In genomic region chr10:97445722-97446639, GRCh38 we compare ENCODE assay signal across 8 cellular contexts. TPM values are rescaled to one million over a fixed set of nuclear protein-coding genes. Genes with fewer than 3 reads are reported as not detected.
A peak's percentile ranks its signal among the peaks of the same experiment; 100 is the strongest.
DNase-seq lines count a peak whose midpoint lies in the region; ATAC-seq and TF ChIP-seq lines count a peak whose summit lies in the region.

Gene EXOSC1, minus strand, starts transcription at chr10:97446006. Its CDS starts 21 bp downstream, at chr10:97445985.
Gene ZDHHC16, plus strand, starts transcription at chr10:97446175. Its CDS starts 5,501 bp downstream, at chr10:97451676.

- peaks cover 14% of the 10 kb centered on the region for H3K36me3 ChIP-seq in CD8-positive, alpha-beta memory T cell (ENCODE audit: insufficient read depth, low read length)
- peaks cover 0 to 9% of the 10 kb centered on the region in 2 donors for H3K36me3 ChIP-seq in lung (ENCODE audit: control insufficient read depth in 2 of 2, insufficient read depth in 2 of 2, low read length in 2 of 2)

- H3K4me1 ChIP-seq in CD8-positive, alpha-beta memory T cell (ENCODE audit: insufficient read depth, low read length), result peaks cover 21% of the 10 kb centered on the region
- peaks cover 15% of the 10 kb centered on the region in 2 donors for H3K4me1 ChIP-seq in lung (ENCODE audit: control insufficient read depth in 2 of 2, insufficient read depth in 2 of 2, low read length in 2 of 2)

- POLR2A ChIA-PET in CD8-positive, alpha-beta memory T cell (lab: Charles Lee), result interaction anchor here (0.6 to 1.3 kb wide), 3 partner anchors 27 to 126 kb away, joined by 3 to 6 read pairs (median 5); partner anchors contain the start of genes FRAT1 and RRP12

- H3K9me3 Mint-ChIP-seq in CD8-positive, alpha-beta memory T cell, result no peaks in the 10 kb centered on the region

- ATAC-seq in GM19467 (IDR thresholded peaks at IDR 0.05; ENCODE audit: unreplicated experiment), result peak; percentile 96
- peak; percentile 97 for ATAC-seq in lung (ENCODE audit: insufficient read depth, low FRiP score)

- H3K27ac ChIP-seq in CD8-positive, alpha-beta memory T cell (ENCODE audit: low read depth, low read length), result peak within 1 kb of the TSS; percentile 67
- peak within 1 kb of the TSS; percentile 57 to 75 for H3K27ac ChIP-seq in lung (ENCODE audit: low read depth in 1 of 2, low read length in 1 of 2)

- DNase-seq in CD8-positive, alpha-beta memory T cell, result peak; percentile 81 to 92 (median 88)
- DNase-seq in HS-27A (ENCODE audit: low read depth) (peak; percentile 59), NK-92 (lab: John Stamatoyannopoulos, UW; ENCODE audit: unreplicated experiment) (peak; percentile 21), lung (ENCODE audit: low spot score) (peak; percentile 94)
- DNase-seq in activated CD8-positive, alpha-beta memory T cell treated with anti-CD3 and anti-CD28 coated beads for 1 hour (ENCODE audit: extremely low read depth in 1 of 2, low read depth in 1 of 2), result peak; percentile 59 to 76
- DNase-seq in effector CD8-positive, alpha-beta T cell (lab: John Stamatoyannopoulos, UW), result peak; percentile 80
- DNase-seq in stimulated activated CD4-positive, alpha-beta T cell treated with anti-CD3 and anti-CD28 coated beads, TNF-alpha, amount 100 ng/mL, for 4 hours (ENCODE audit: low read depth in 3 of 3), result peak; percentile 74 to 86 (median 85)

- H3K27ac Mint-ChIP-seq in CD8-positive, alpha-beta memory T cell, result peak within 1 kb of the TSS; percentile 52 to 96 (median 90)

- no peaks in the 10 kb centered on the region for H3K27me3 ChIP-seq in CD8-positive, alpha-beta memory T cell (ENCODE audit: insufficient read depth, low read length, poor library complexity, severe bottlenecking)
- H3K27me3 ChIP-seq in lung (ENCODE audit: control insufficient read depth, insufficient read depth), result no peaks in the 10 kb centered on the region

- WGBS in lung, 2 donors, result 0% methylated on average over 66 of the region's 66 CpGs

- peak within 1 kb of the TSS; percentile 98 to 100 (median 99) for H3K4me3 Mint-ChIP-seq in CD8-positive, alpha-beta memory T cell

- peaks cover 45 to 59% (median 53%) of the 10 kb centered on the region in 3 donors for H3K4me1 Mint-ChIP-seq in CD8-positive, alpha-beta memory T cell

- peaks cover 0 to 32% (median 6%) of the 10 kb centered on the region in 3 donors for H3K36me3 Mint-ChIP-seq in CD8-positive, alpha-beta memory T cell

- H3K27me3 Mint-ChIP-seq in CD8-positive, alpha-beta memory T cell, result no peaks in the 10 kb centered on the region

- peak within 1 kb of the TSS; percentile 78 for H3K4me3 ChIP-seq in CD8-positive, alpha-beta memory T cell (ENCODE audit: low read length)
- peak within 1 kb of the TSS; percentile 93 for H3K4me3 ChIP-seq in lung

- CTCF ChIA-PET in CD8-positive, alpha-beta memory T cell (lab: Charles Lee), result interaction anchor here (1.1 to 2.6 kb wide), 3 partner anchors 39 to 127 kb away, joined by 3 to 13 read pairs (median 3); partner anchors contain the start of genes FRAT1, MMS19 and UBTD1

- TF ChIP-seq CTCF in lung (IDR thresholded peaks at IDR 0.05; ENCODE audit: control extremely low read depth, extremely low read depth), result no peak

- no peaks in the 10 kb centered on the region for H3K9me3 ChIP-seq in CD8-positive, alpha-beta memory T cell (ENCODE audit: low read length)
- no peaks in the 10 kb centered on the region for H3K9me3 ChIP-seq in lung (ENCODE audit: control insufficient read depth in 2 of 2, insufficient read depth in 1 of 2, low read length in 1 of 2)

RNA-seq across cellular contexts. Expression of gene EXOSC1, which starts in this region (rescaled TPM):
- 10 to 100 TPM; 61.0 to 64.8 TPM for total RNA-seq in CD8-positive, alpha-beta memory T cell
- 83.0 TPM for polyA plus RNA-seq in CD8-positive, alpha-beta memory T cell
- total RNA-seq in lung, result 10 to 100 TPM; 28.7 to 30.2 TPM
- 10 to 100 TPM; 31.3 to 60.3 TPM for polyA plus RNA-seq in lung

RNA-seq across cellular contexts. Expression of gene ZDHHC16, which starts in this region (rescaled TPM):
- total RNA-seq in CD8-positive, alpha-beta memory T cell, result 10 to 100 TPM; 56.2 to 57.6 TPM
- 26.4 TPM for polyA plus RNA-seq in CD8-positive, alpha-beta memory T cell
- total RNA-seq in lung, result 10 to 100 TPM; 35.5 to 63.3 TPM
- polyA plus RNA-seq in lung, result 10 to 100 TPM; 44.2 to 53.7 TPM

Comparison
In these comparisons a context has a peak if more than half of its experiments do, and no peak if none do; other contexts are left out.
1. Peak in every context shown above with its lines: DNase-seq, ATAC-seq, H3K4me3 ChIP-seq and H3K27ac ChIP-seq.
2. DNase-seq: peak in every context shown above with its lines; median percentile 94 in lung; 88 in CD8-positive, alpha-beta memory T cell; 85 in stimulated activated CD4-positive, alpha-beta T cell treated with anti-CD3 and anti-CD28 coated beads, TNF-alpha, amount 100 ng/mL, for 4 hours; 80 in effector CD8-positive, alpha-beta T cell; 68 in activated CD8-positive, alpha-beta memory T cell treated with anti-CD3 and anti-CD28 coated beads for 1 hour; 59 in HS-27A; 21 in NK-92.